ENCODE assay signal across 1 cellular context in the genomic region with DNA sequence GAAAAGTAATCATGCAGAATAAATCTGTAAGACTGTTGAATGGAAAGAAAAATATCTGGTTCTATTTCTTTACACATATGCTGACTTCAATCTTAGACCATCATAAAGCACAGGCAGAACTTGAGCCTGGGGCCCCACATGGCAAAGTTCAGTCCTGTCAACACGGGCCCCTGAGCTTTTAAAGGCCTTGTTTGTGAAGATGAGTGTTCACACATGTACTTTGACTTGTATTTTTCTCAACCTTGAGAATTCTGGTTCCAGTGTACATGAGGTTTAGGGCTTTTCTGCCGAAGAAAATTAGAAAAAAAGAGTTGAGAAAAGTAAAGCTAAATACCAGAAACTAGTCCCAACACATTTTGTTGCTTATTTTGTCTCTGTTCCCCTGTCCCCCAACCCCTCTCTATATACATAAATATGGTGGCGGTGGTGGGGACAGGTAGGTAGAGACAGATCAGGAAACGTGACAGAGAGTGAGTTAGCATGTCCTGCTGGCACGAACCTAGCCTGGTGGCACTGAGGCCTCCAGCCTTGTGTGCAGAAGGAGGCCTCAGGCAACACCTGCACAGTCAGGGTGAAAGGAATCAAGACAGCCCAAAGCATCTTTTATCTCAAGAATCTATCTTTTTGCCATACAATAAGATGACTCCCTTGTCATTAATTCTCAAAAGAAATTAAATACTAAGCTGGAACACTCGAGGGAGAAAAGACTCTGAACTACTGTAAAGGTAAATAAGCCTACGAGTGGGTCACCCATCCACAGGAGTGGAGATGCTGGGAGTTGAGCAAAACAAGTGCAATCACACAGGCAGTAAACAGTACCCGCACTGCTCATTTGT.
TF ChIP-seq lines count a peak whose summit lies in the region.

No MANE protein-coding gene starts in this region.

TF ChIP-seq in HepG2, 621 proteins besides CTCF, POLR2A, EP300 and RAD21 (continued from another document and continues in another):
- TF ChIP-seq HMGXB3 (CRISPR knock-in tag; IDR thresholded peaks at IDR 0.05; ENCODE audit: borderline replicate concordance) (0 out of 2 replicates have a peak, but pooled peaks have one; percentile 49), HNRNPK (IDR thresholded peaks at IDR 0.05; ENCODE audit: low read depth, low read length, poor library complexity, severe bottlenecking) (no peak), ARID3A (IDR thresholded peaks at IDR 0.05; ENCODE audit: low read depth, low read length) (no peak), SRF (IDR thresholded peaks at IDR 0.05; ENCODE audit: low read depth, low read length) (0 out of 2 replicates have a peak, but pooled peaks have one; percentile 11), THRA (CRISPR knock-in tag; IDR thresholded peaks at IDR 0.05; ENCODE audit: borderline replicate concordance) (peak; percentile 52; the same call in 1 of the 2 replicates), SPEN (CRISPR knock-in tag; IDR thresholded peaks at IDR 0.05; ENCODE audit: low read depth) (no peak; the same call in 1 of the 2 replicates), CCDC6 (CRISPR knock-in tag; IDR thresholded peaks at IDR 0.05) (no peak), SMAD1 (CRISPR knock-in tag; IDR thresholded peaks at IDR 0.05; ENCODE audit: borderline replicate concordance, low read depth) (no peak), ZBTB7B (CRISPR knock-in tag; IDR thresholded peaks at IDR 0.05) (peak; percentile 57), ZNF790 (CRISPR knock-in tag; IDR thresholded peaks at IDR 0.05; ENCODE audit: borderline replicate concordance) (no peak), FOXJ3 (CRISPR knock-in tag; IDR thresholded peaks at IDR 0.05; ENCODE audit: borderline replicate concordance) (no peak; the same call in 1 of the 2 replicates), ZFP36 (IDR thresholded peaks at IDR 0.05; ENCODE audit: borderline replicate concordance, low read depth, low read length, partially characterized antibody) (no peak), ZMAT3 (CRISPR knock-in tag; conservative IDR thresholded peaks at IDR 0.05) (no peak), SRSF4 (IDR thresholded peaks at IDR 0.05; ENCODE audit: low read depth, low read length, poor library complexity, severe bottlenecking) (no peak), BRCA1 (CRISPR knock-in tag; IDR thresholded peaks at IDR 0.05) (no peak), ZNF136 (CRISPR knock-in tag; IDR thresholded peaks at IDR 0.05; ENCODE audit: low read depth) (no peak), MTERF4 (CRISPR knock-in tag; IDR thresholded peaks at IDR 0.05) (no peak), ELF3 (CRISPR knock-in tag; IDR thresholded peaks at IDR 0.05) (peak; percentile 52), ZNF614 (CRISPR knock-in tag; IDR thresholded peaks at IDR 0.05; ENCODE audit: borderline replicate concordance) (peak; percentile 35; the same call in 1 of the 2 replicates), ZSCAN25 (CRISPR knock-in tag; IDR thresholded peaks at IDR 0.05) (no peak), FOXA1 (IDR thresholded peaks at IDR 0.05) (no peak), FOXA1 (CRISPR knock-in tag; IDR thresholded peaks at IDR 0.05) (peak; percentile 89), ZNF687 (CRISPR knock-in tag; IDR thresholded peaks at IDR 0.05) (peak; percentile 42; the same call in 1 of the 2 replicates), MXI1 (IDR thresholded peaks at IDR 0.05; ENCODE audit: borderline replicate concordance, low read depth, low read length) (peak; percentile 77; the same call in 1 of the 3 replicates), NR2C2 (CRISPR knock-in tag; IDR thresholded peaks at IDR 0.05; ENCODE audit: borderline replicate concordance) (0 out of 2 replicates have a peak, but pooled peaks have one; percentile 46), PHF20 (CRISPR knock-in tag; IDR thresholded peaks at IDR 0.05) (no peak), SALL1 (CRISPR knock-in tag; IDR thresholded peaks at IDR 0.05) (peak; percentile 84), TGIF2 (CRISPR knock-in tag; IDR thresholded peaks at IDR 0.05) (no peak), CBX5 (CRISPR knock-in tag; IDR thresholded peaks at IDR 0.05; ENCODE audit: borderline replicate concordance) (no peak), FOXK1 (CRISPR knock-in tag; IDR thresholded peaks at IDR 0.05; ENCODE audit: borderline replicate concordance, low read depth) (peak; percentile 34; the same call in 1 of the 2 replicates), MLX (CRISPR knock-in tag; IDR thresholded peaks at IDR 0.05) (no peak), U2AF1 (optimal IDR thresholded peaks at IDR 0.05; ENCODE audit: low read depth, low read length) (no peak), TFAP4 (IDR thresholded peaks at IDR 0.05; ENCODE audit: borderline replicate concordance, low read depth) (no peak), SSRP1 (CRISPR knock-in tag; IDR thresholded peaks at IDR 0.05) (no peak), LCORL (IDR thresholded peaks at IDR 0.05) (no peak), LCORL (CRISPR knock-in tag; IDR thresholded peaks at IDR 0.05) (peak; percentile 54; the same call in 1 of the 2 replicates)
- TF ChIP-seq, protein P1, sequence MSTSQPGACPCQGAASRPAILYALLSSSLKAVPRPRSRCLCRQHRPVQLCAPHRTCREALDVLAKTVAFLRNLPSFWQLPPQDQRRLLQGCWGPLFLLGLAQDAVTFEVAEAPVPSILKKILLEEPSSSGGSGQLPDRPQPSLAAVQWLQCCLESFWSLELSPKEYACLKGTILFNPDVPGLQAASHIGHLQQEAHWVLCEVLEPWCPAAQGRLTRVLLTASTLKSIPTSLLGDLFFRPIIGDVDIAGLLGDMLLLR (CRISPR knock-in tag; IDR thresholded peaks at IDR 0.05): no peak
- TF ChIP-seq, protein P2, sequence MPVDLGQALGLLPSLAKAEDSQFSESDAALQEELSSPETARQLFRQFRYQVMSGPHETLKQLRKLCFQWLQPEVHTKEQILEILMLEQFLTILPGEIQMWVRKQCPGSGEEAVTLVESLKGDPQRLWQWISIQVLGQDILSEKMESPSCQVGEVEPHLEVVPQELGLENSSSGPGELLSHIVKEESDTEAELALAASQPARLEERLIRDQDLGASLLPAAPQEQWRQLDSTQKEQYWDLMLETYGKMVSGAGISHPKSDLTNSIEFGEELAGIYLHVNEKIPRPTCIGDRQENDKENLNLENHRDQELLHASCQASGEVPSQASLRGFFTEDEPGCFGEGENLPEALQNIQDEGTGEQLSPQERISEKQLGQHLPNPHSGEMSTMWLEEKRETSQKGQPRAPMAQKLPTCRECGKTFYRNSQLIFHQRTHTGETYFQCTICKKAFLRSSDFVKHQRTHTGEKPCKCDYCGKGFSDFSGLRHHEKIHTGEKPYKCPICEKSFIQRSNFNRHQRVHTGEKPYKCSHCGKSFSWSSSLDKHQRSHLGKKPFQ (CRISPR knock-in tag; IDR thresholded peaks at IDR 0.05; ENCODE audit: insufficient replicate concordance): peak; percentile 70
- TF ChIP-seq, protein P3, sequence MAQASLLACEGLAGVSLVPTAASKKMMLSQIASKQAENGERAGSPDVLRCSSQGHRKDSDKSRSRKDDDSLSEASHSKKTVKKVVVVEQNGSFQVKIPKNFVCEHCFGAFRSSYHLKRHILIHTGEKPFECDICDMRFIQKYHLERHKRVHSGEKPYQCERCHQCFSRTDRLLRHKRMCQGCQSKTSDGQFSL (CRISPR knock-in tag; IDR thresholded peaks at IDR 0.05): no peak
